1 cellular context compared by ENCODE assay signal in genomic region chr1:154237880-154238506, GRCh38.
TF ChIP-seq lines count a peak whose summit lies in the region.

No MANE protein-coding gene starts in this region.

TF ChIP-seq in WTC11, 78 proteins besides CTCF, POLR2A, EP300 and RAD21 (continued from another document):
- TF ChIP-seq ATF2 (CRISPR knock-in tag; IDR thresholded peaks at IDR 0.05; ENCODE audit: borderline replicate concordance, low read depth) = no peak
- TF ChIP-seq ESRRA (CRISPR knock-in tag; IDR thresholded peaks at IDR 0.05; ENCODE audit: borderline replicate concordance) = no peak
- TF ChIP-seq, protein P1, sequence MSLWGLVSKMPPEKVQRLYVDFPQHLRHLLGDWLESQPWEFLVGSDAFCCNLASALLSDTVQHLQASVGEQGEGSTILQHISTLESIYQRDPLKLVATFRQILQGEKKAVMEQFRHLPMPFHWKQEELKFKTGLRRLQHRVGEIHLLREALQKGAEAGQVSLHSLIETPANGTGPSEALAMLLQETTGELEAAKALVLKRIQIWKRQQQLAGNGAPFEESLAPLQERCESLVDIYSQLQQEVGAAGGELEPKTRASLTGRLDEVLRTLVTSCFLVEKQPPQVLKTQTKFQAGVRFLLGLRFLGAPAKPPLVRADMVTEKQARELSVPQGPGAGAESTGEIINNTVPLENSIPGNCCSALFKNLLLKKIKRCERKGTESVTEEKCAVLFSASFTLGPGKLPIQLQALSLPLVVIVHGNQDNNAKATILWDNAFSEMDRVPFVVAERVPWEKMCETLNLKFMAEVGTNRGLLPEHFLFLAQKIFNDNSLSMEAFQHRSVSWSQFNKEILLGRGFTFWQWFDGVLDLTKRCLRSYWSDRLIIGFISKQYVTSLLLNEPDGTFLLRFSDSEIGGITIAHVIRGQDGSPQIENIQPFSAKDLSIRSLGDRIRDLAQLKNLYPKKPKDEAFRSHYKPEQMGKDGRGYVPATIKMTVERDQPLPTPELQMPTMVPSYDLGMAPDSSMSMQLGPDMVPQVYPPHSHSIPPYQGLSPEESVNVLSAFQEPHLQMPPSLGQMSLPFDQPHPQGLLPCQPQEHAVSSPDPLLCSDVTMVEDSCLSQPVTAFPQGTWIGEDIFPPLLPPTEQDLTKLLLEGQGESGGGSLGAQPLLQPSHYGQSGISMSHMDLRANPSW (CRISPR knock-in tag; conservative IDR thresholded peaks at IDR 0.05; ENCODE audit: low read depth) = no peak
- no peak for TF ChIP-seq ZNF671 (CRISPR knock-in tag; IDR thresholded peaks at IDR 0.05)
- TF ChIP-seq ZNF281 (CRISPR knock-in tag; IDR thresholded peaks at IDR 0.05) = no peak
- TF ChIP-seq PREB (CRISPR knock-in tag; IDR thresholded peaks at IDR 0.05; ENCODE audit: borderline replicate concordance) = no peak
- TF ChIP-seq PRRX2 (CRISPR knock-in tag; IDR thresholded peaks at IDR 0.05) = no peak
- TF ChIP-seq, protein P2, sequence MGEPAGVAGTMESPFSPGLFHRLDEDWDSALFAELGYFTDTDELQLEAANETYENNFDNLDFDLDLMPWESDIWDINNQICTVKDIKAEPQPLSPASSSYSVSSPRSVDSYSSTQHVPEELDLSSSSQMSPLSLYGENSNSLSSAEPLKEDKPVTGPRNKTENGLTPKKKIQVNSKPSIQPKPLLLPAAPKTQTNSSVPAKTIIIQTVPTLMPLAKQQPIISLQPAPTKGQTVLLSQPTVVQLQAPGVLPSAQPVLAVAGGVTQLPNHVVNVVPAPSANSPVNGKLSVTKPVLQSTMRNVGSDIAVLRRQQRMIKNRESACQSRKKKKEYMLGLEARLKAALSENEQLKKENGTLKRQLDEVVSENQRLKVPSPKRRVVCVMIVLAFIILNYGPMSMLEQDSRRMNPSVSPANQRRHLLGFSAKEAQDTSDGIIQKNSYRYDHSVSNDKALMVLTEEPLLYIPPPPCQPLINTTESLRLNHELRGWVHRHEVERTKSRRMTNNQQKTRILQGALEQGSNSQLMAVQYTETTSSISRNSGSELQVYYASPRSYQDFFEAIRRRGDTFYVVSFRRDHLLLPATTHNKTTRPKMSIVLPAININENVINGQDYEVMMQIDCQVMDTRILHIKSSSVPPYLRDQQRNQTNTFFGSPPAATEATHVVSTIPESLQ (CRISPR knock-in tag; IDR thresholded peaks at IDR 0.05) = no peak
- no peak for TF ChIP-seq CDX4 (CRISPR knock-in tag; IDR thresholded peaks at IDR 0.05; ENCODE audit: borderline replicate concordance)
- TF ChIP-seq ZNF423 (CRISPR knock-in tag; IDR thresholded peaks at IDR 0.05) = no peak
